In genomic region chr17:79406316-79406715, GRCh38 we compare ENCODE assay signal across 21 cellular contexts.
"Had no signal": no experiment of that assay in that cellular context is flagged by ENCODE, and none has a peak within 500 bp of the region (broad histone marks: within the 10 kb centered on the region; RNA-seq: fewer than 3 reads in every experiment).

No MANE protein-coding gene starts in this region.

- H3K4me2 ChIP-seq: smooth muscle cell had no signal

- DNase-seq: activated CD4-positive, alpha-beta T cell treated with anti-CD3 and anti-CD28 coated beads, Interleukin-2, amount 50 U/mL, for 4 hours; activated naive CD4-positive, alpha-beta T cell treated with anti-CD3 and anti-CD28 coated beads for 36 hours; activated naive CD8-positive, alpha-beta T cell treated with anti-CD3 and anti-CD28 coated beads, Interleukin-2, amount 50 U/mL, for 24 hours; activated T-cell treated with anti-CD3 and anti-CD28 coated beads for 4 hours; aorta; cerebellar nuclear complex; gastrocnemius medialis; left colon; midbrain; ovary; right lobe of liver; stimulated activated CD4-positive, alpha-beta T cell treated with anti-CD3 and anti-CD28 coated beads, Interleukin-4, amount 100 ng/mL, for 4 hours; stimulated activated CD8-positive, alpha-beta memory T cell treated with anti-CD3 and anti-CD28 coated beads, Interleukin-4, amount 100 ng/mL, for 48 hours; stimulated activated naive CD4-positive, alpha-beta T cell treated with Interleukin-2 at 50 U/mL for 16 hours; transverse colon had no signal

- H3K27me3 ChIP-seq: ovary, right lobe of liver, vagina had no signal

- H3K9me3 ChIP-seq: breast epithelium, gastrocnemius medialis, ovary, right lobe of liver, transverse colon, vagina had no signal

- H3K4me3 ChIP-seq: breast epithelium, lung, ovary, right lobe of liver, smooth muscle cell, transverse colon, vagina had no signal

- ATAC-seq: activated CD4-positive, CD25-positive, alpha-beta regulatory T cell treated with anti-CD3 and anti-CD28 coated beads, Interleukin-2, amount 50 U/mL, for 24 hours; activated naive CD8-positive, alpha-beta T cell treated with anti-CD3 and anti-CD28 coated beads, Interleukin-2, amount 50 U/mL, for 24 hours; activated T-helper 17 cell treated with anti-CD3 and anti-CD28 coated beads, Interleukin-2, amount 50 U/mL, for 72 hours; left colon had no signal

- H3K27ac ChIP-seq: breast epithelium, gastrocnemius medialis, ovary, right lobe of liver, transverse colon, vagina had no signal

- H3K36me3 ChIP-seq: breast epithelium, gastrocnemius medialis, ovary, right lobe of liver, transverse colon, vagina had no signal

- H3K4me1 ChIP-seq: breast epithelium, gastrocnemius medialis, right lobe of liver, vagina had no signal
